ENCODE assay signal across 10 cellular contexts in genomic region chr2:173568054-173568453, GRCh38.
A peak's percentile ranks its signal among the peaks of the same experiment; 100 is the strongest.
DNase-seq lines count a peak whose midpoint lies in the region; ATAC-seq and TF ChIP-seq lines count a peak whose summit lies in the region.
"Had no signal": no experiment of that assay in that cellular context is flagged by ENCODE, and none has a peak within 500 bp of the region (broad histone marks: within the 10 kb centered on the region; RNA-seq: fewer than 3 reads in every experiment).

No MANE protein-coding gene starts in this region.

- H3K79me2 ChIP-seq in DOHH2 (ENCODE audit: control insufficient read depth, low read length) (no peaks in the 10 kb centered on the region), Karpas-422 (ENCODE audit: low read length) (no peaks in the 10 kb centered on the region)

- no peak overlapping the region for H3K27ac Mint-ChIP-seq in WTC11

- H3K27ac ChIP-seq in DOHH2 (ENCODE audit: low read depth, low read length) (no peak overlapping the region), Karpas-422 (ENCODE audit: low read length) (no peak overlapping the region)
- H3K27ac ChIP-seq: thoracic aorta had no signal

- no peak overlapping the region for H2AFZ ChIP-seq in Karpas-422 (ENCODE audit: low read length)

- H3K4me1 ChIP-seq in DOHH2 (ENCODE audit: control insufficient read depth, low read length) (no peaks in the 10 kb centered on the region), Karpas-422 (ENCODE audit: low read length) (no peaks in the 10 kb centered on the region)

- no peaks in the 10 kb centered on the region for H3K36me3 ChIP-seq in DOHH2 (ENCODE audit: control insufficient read depth, low read length)
- no peaks in the 10 kb centered on the region for H3K36me3 ChIP-seq in Karpas-422 (ENCODE audit: insufficient read depth, low read length)
- H3K36me3 ChIP-seq: thoracic aorta had no signal

- H4K20me1 ChIP-seq in DOHH2 (ENCODE audit: control insufficient read depth, insufficient read depth, low read depth, low read length) (no peaks in the 10 kb centered on the region), Karpas-422 (ENCODE audit: insufficient read depth, low read depth, low read length) (no peaks in the 10 kb centered on the region)

- POLR2A ChIA-PET in WTC11 (lab: Charles Lee), result interaction anchor here (0.5 kb wide), 2 partner anchors 15 to 1422 kb away, joined by 3 read pairs; no protein-coding TSS in a partner anchor

- ATAC-seq in WTC11 (peak; percentile 83), HG02840 (IDR thresholded peaks at IDR 0.05; ENCODE audit: low FRiP score, unreplicated experiment) (no peak)

- CTCF ChIA-PET in WTC11 (lab: Charles Lee), result interaction anchor here (0.6 to 3.6 kb wide), 27 partner anchors 10 to 776 kb away, joined by 3 to 51 read pairs (median 3); no protein-coding TSS in a partner anchor

- peaks cover 7% of the 10 kb centered on the region for H3K9me3 Mint-ChIP-seq in WTC11

- H3K4me2 ChIP-seq in DOHH2 (ENCODE audit: low read length) (no peak overlapping the region), Karpas-422 (ENCODE audit: low read depth, low read length, poor library complexity, severe bottlenecking) (no peak overlapping the region)

- TF ChIP-seq CTCF in DOHH2 (IDR thresholded peaks at IDR 0.05; ENCODE audit: low read depth, low read length, poor library complexity, severe bottlenecking), result peak; percentile 11
- TF ChIP-seq CTCF in WTC11 (IDR thresholded peaks at IDR 0.05), result no peak

- no peak overlapping the region for H3K4me3 Mint-ChIP-seq in WTC11

- H3K36me3 Mint-ChIP-seq in WTC11, result 0 out of 2 replicates have a peak, but pooled peaks cover 4% of the 10 kb centered on the region

- H3K27me3 ChIP-seq in DOHH2 (ENCODE audit: control insufficient read depth, low read length) (peaks cover 9% of the 10 kb centered on the region), Karpas-422 (ENCODE audit: low read length) (no peaks in the 10 kb centered on the region)

- H3K9me3 ChIP-seq in DOHH2 (ENCODE audit: control insufficient read depth, insufficient read depth, low read length), result no peaks in the 10 kb centered on the region
- no peaks in the 10 kb centered on the region for H3K9me3 ChIP-seq in Karpas-422 (ENCODE audit: low read length)
- H3K9me3 ChIP-seq: thoracic aorta had no signal

- no peak overlapping the region for H3K9ac ChIP-seq in Karpas-422 (ENCODE audit: low read length)

- H3K9me2 ChIP-seq in DOHH2 (replicated peaks; ENCODE audit: control insufficient read depth, low read length), result no peaks in the 10 kb centered on the region
- no peaks in the 10 kb centered on the region for H3K9me2 ChIP-seq in Karpas-422 (replicated peaks; ENCODE audit: insufficient read depth, low read length)

- H3F3A ChIP-seq in DOHH2 (ENCODE audit: control insufficient read depth, insufficient read depth), result no peaks in the 10 kb centered on the region

- peaks cover 30% of the 10 kb centered on the region for H3K4me1 Mint-ChIP-seq in WTC11

- H3K4me3 ChIP-seq in DOHH2 (ENCODE audit: low read length), result no peak overlapping the region
- no peak overlapping the region for H3K4me3 ChIP-seq in Karpas-422 (ENCODE audit: low read length)
- H3K4me3 ChIP-seq: thoracic aorta had no signal

- peak; percentile 54 for DNase-seq in Karpas-422
- DNase-seq in WTC11 (ENCODE audit: low spot score), result peak; percentile 70
- DNase-seq in lung microvascular endothelial cell (ENCODE audit: low read depth in 2 of 2), result peak; percentile 23 to 49
- no peak for DNase-seq in GDM1 (lab: John Stamatoyannopoulos, UW)
- no peak for DNase-seq in activated T-cell treated with anti-CD3 and anti-CD28 coated beads for 4 hours
- DNase-seq in activated CD4-positive, alpha-beta T cell treated with anti-CD3 and anti-CD28 coated beads, Interleukin-2, amount 50 U/mL, for 4 hours, result no peak
- DNase-seq: cerebellar nuclear complex had no signal

- H3K27me3 Mint-ChIP-seq in WTC11 (ENCODE audit: low read depth), result no peaks in the 10 kb centered on the region

TF ChIP-seq in WTC11, 78 proteins besides CTCF, POLR2A, EP300 and RAD21:
- TF ChIP-seq FOXP4 (CRISPR knock-in tag; IDR thresholded peaks at IDR 0.05) (no peak), CREB1 (CRISPR knock-in tag; IDR thresholded peaks at IDR 0.05) (no peak), OVOL2 (CRISPR knock-in tag; IDR thresholded peaks at IDR 0.05; ENCODE audit: borderline replicate concordance) (no peak), GABPB1 (CRISPR knock-in tag; IDR thresholded peaks at IDR 0.05) (no peak), MLX (CRISPR knock-in tag; IDR thresholded peaks at IDR 0.05) (no peak), ZNF219 (CRISPR knock-in tag; IDR thresholded peaks at IDR 0.05; ENCODE audit: borderline replicate concordance) (no peak), RORB (CRISPR knock-in tag; IDR thresholded peaks at IDR 0.05) (no peak), FOXP1 (CRISPR knock-in tag; IDR thresholded peaks at IDR 0.05; ENCODE audit: borderline replicate concordance) (no peak), PREB (CRISPR knock-in tag; IDR thresholded peaks at IDR 0.05; ENCODE audit: borderline replicate concordance) (no peak), ZBTB21 (CRISPR knock-in tag; IDR thresholded peaks at IDR 0.05; ENCODE audit: borderline replicate concordance) (no peak), ATF1 (CRISPR knock-in tag; IDR thresholded peaks at IDR 0.05) (no peak), NFE2L1 (CRISPR knock-in tag; IDR thresholded peaks at IDR 0.05) (no peak), SOX15 (CRISPR knock-in tag; IDR thresholded peaks at IDR 0.05) (no peak), ATF6 (CRISPR knock-in tag; IDR thresholded peaks at IDR 0.05) (no peak)

Comparison
In these comparisons a context has a peak if more than half of its experiments do, and no peak if none do; other contexts are left out.
1. DNase-seq: peak in Karpas-422 (single experiment), WTC11 (single experiment) and lung microvascular endothelial cell (2 of 2); none in GDM1 (single experiment), activated T-cell treated with anti-CD3 and anti-CD28 coated beads for 4 hours (single experiment) and activated CD4-positive, alpha-beta T cell treated with anti-CD3 and anti-CD28 coated beads, Interleukin-2, amount 50 U/mL, for 4 hours (0 of 2).